Comparison of ENCODE assay signal across 1 cellular context in the genomic region with DNA sequence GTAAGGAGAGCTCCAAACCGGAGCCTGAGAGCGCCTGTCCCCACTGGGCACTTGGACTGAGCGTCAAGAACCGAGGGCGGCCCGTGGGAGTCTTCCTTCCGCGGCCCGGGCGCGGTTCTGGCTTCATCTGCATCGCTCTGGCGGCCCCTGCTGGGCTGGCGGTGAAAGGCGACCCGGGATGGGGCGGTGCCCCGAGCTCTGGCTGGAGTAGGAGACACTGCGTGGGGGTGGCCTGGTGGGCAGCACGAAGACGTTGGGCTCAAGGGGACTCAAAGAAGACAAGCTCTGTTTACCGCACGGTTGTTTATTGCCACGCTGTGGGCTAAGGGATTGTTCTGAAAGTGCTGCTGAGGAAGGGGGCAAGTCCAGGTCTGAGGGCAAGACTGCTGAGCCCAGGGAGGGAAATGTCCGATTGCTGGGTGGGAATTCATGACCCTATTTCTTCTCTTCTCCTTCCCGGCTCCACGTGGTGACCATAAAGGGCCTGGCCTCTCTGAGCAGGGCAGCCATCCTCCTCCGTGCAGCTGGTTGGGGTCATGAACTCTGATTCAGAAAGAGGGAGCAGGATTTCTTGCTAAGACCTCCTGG.
A peak's percentile ranks its signal among the peaks of the same experiment; 100 is the strongest.
TF ChIP-seq lines count a peak whose summit lies in the region.

No MANE protein-coding gene starts in this region.

TF ChIP-seq in HEK293, 187 proteins besides CTCF, POLR2A, EP300 and RAD21 (continued from another document):
- TF ChIP-seq, protein P1, sequence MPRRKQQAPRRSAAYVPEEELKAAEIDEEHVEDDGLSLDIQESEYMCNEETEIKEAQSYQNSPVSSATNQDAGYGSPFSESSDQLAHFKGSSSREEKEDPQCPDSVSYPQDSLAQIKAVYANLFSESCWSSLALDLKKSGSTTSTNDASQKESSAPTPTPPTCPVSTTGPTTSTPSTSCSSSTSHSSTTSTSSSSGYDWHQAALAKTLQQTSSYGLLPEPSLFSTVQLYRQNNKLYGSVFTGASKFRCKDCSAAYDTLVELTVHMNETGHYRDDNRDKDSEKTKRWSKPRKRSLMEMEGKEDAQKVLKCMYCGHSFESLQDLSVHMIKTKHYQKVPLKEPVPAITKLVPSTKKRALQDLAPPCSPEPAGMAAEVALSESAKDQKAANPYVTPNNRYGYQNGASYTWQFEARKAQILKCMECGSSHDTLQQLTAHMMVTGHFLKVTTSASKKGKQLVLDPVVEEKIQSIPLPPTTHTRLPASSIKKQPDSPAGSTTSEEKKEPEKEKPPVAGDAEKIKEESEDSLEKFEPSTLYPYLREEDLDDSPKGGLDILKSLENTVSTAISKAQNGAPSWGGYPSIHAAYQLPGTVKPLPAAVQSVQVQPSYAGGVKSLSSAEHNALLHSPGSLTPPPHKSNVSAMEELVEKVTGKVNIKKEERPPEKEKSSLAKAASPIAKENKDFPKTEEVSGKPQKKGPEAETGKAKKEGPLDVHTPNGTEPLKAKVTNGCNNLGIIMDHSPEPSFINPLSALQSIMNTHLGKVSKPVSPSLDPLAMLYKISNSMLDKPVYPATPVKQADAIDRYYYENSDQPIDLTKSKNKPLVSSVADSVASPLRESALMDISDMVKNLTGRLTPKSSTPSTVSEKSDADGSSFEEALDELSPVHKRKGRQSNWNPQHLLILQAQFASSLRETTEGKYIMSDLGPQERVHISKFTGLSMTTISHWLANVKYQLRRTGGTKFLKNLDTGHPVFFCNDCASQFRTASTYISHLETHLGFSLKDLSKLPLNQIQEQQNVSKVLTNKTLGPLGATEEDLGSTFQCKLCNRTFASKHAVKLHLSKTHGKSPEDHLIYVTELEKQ (tag by site-specific recombination; IDR thresholded peaks at IDR 0.05; ENCODE audit: borderline replicate concordance), result no peak
- TF ChIP-seq ZNF146 (tag by site-specific recombination; IDR thresholded peaks at IDR 0.05) (no peak), WT1 (tag by site-specific recombination; IDR thresholded peaks at IDR 0.05) (no peak), ZNF114 (tag by site-specific recombination; IDR thresholded peaks at IDR 0.05) (no peak), ZNF654 (tag by site-specific recombination; IDR thresholded peaks at IDR 0.05; ENCODE audit: low read depth) (peak; percentile 52), ZNF133 (tag by site-specific recombination; IDR thresholded peaks at IDR 0.05) (no peak), ZNF112 (tag by site-specific recombination; IDR thresholded peaks at IDR 0.05) (no peak), GLI2 (tag by site-specific recombination; IDR thresholded peaks at IDR 0.05; ENCODE audit: borderline replicate concordance, low read depth) (no peak), EGR2 (tag by site-specific recombination; IDR thresholded peaks at IDR 0.05; ENCODE audit: low read depth) (peak; percentile 73), GLI4 (tag by site-specific recombination; IDR thresholded peaks at IDR 0.05) (no peak), ZNF138 (tag by site-specific recombination; IDR thresholded peaks at IDR 0.05; ENCODE audit: borderline replicate concordance) (no peak), TRIM28 (IDR thresholded peaks at IDR 0.05; ENCODE audit: borderline replicate concordance, low read length) (no peak), ZFHX2 (tag by site-specific recombination; conservative IDR thresholded peaks at IDR 0.05) (peak; percentile 48), ZNF223 (tag by site-specific recombination; IDR thresholded peaks at IDR 0.05) (no peak), ZFP37 (tag by site-specific recombination; IDR thresholded peaks at IDR 0.05) (no peak), ZNF561 (tag by site-specific recombination; IDR thresholded peaks at IDR 0.05; ENCODE audit: borderline replicate concordance) (no peak), ZNF514 (tag by site-specific recombination; IDR thresholded peaks at IDR 0.05) (no peak), KLF16 (tag by site-specific recombination; IDR thresholded peaks at IDR 0.05) (0 out of 2 replicates have a peak, but pooled peaks have one; percentile 28)
- TF ChIP-seq, protein P2, sequence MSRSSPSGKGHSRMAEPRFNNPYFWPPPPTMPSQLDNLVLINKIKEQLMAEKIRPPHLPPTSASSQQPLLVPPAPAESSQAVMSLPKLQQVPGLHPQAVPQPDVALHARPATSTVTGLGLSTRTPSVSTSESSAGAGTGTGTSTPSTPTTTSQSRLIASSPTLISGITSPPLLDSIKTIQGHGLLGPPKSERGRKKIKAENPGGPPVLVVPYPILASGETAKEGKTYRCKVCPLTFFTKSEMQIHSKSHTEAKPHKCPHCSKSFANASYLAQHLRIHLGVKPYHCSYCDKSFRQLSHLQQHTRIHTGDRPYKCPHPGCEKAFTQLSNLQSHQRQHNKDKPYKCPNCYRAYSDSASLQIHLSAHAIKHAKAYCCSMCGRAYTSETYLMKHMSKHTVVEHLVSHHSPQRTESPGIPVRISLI (tag by site-specific recombination; IDR thresholded peaks at IDR 0.05), result no peak
